22 cellular contexts compared by ENCODE assay signal in genomic region chr6:84871925-84872324, GRCh38.
"Had no signal": no experiment of that assay in that cellular context is flagged by ENCODE, and none has a peak within 500 bp of the region (broad histone marks: within the 10 kb centered on the region; RNA-seq: fewer than 3 reads in every experiment).

No MANE protein-coding gene starts in this region.

- ATAC-seq: activated CD4-positive, alpha-beta T cell treated with anti-CD3 and anti-CD28 coated beads for 36 hours; activated CD8-positive, alpha-beta T cell treated with anti-CD3 and anti-CD28 coated beads, Interleukin-2, amount 10 ng/mL, durations not matched to agents 7 days and 5 days; esophagus mucosa; heart left ventricle; left lobe of liver; lower lobe of right lung; mucosa of descending colon; natural killer cell treated with Interleukin-12 subunit alpha and Interleukin-12 subunit beta and Interleukin-15 and Interleukin-18, amount 100 ng/mL, for 72 hours had no signal

- DNase-seq: activated CD4-positive, alpha-beta T cell treated with anti-CD3 and anti-CD28 coated beads for 36 hours; activated CD4-positive, CD25-positive, alpha-beta regulatory T cell; activated CD8-positive, alpha-beta T cell treated with anti-CD3 and anti-CD28 coated beads, Interleukin-2, amount 10 ng/mL, durations not matched to agents 7 days and 5 days; activated effector memory CD4-positive, alpha-beta T cell treated with anti-CD3 and anti-CD28 coated beads, Interleukin-2, amount 50 U/mL, for 16 hours; activated naive CD4-positive, alpha-beta T cell treated with anti-CD3 and anti-CD28 coated beads for 36 hours; activated naive CD8-positive, alpha-beta T cell treated with anti-CD3 and anti-CD28 coated beads, Interleukin-2, amount 10 ng/mL, durations not matched to agents 7 days and 5 days; activated T-cell treated with anti-CD3 and anti-CD28 coated beads for 4 hours; caudate nucleus; cortex of kidney; heart left ventricle; hypothalamus; immature natural killer cell; lower lobe of right lung; mucosa of descending colon; spleen; stimulated activated naive CD4-positive, alpha-beta T cell had no signal

- H3K27ac ChIP-seq: ascending aorta, heart left ventricle, lower lobe of right lung, right atrium auricular region, spleen, tibial nerve had no signal

- H3K4me3 ChIP-seq: ascending aorta, heart left ventricle, lower lobe of right lung, mucosa of descending colon, right atrium auricular region, spleen, tibial nerve had no signal

- H3K4me1 ChIP-seq: ascending aorta, heart left ventricle, lower lobe of right lung, right atrium auricular region, spleen, tibial nerve had no signal

- H3K36me3 ChIP-seq: ascending aorta, heart left ventricle, lower lobe of right lung, right atrium auricular region, spleen, tibial nerve had no signal

- H3K9me3 ChIP-seq: ascending aorta, heart left ventricle, lower lobe of right lung, mucosa of descending colon, right atrium auricular region, spleen, tibial nerve had no signal

- H3K27me3 ChIP-seq: ascending aorta, heart left ventricle, right atrium auricular region, spleen, tibial nerve had no signal
